In the genomic region with DNA sequence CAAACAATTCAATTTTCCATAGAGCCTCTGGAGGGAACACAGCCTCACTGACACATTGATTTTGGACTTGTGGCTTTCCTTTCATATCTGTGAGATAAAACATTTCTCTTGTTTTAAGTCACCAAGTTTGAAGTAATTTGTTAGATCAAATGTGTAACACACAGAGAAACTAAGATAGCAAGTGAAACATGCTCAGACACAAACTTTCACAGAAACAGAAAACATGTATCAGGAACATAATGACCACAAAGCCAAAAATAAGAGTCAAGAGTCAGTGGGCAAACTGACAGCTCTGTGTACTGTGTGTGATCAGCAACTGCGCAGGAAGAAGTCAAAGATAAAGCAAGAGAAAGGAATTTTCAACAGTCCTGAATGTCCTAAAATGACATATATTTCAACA, we compare ENCODE assay signal across 13 cellular contexts.
DNase-seq lines count a peak whose midpoint lies in the region; ATAC-seq and TF ChIP-seq lines count a peak whose summit lies in the region.
"Had no signal": no experiment of that assay in that cellular context is flagged by ENCODE, and none has a peak within 500 bp of the region (broad histone marks: within the 10 kb centered on the region; RNA-seq: fewer than 3 reads in every experiment).

No MANE protein-coding gene starts in this region.

- H3K36me3 ChIP-seq in BLaER1 treated with 17β-estradiol and CSF1 and Interleukin-3, amounts not matched to agents 10 nM and 100 nM: peaks cover 0 to 6% (median 0%) of the 10 kb centered on the region in 11 experiments; a peak in 2 of 22 replicates
- H3K36me3 ChIP-seq in A673 (ENCODE audit: insufficient read depth, low read length, poor library complexity, severe bottlenecking): no peaks in the 10 kb centered on the region
- H3K36me3 ChIP-seq in effector memory CD4-positive, alpha-beta T cell (ENCODE audit: control insufficient read depth, insufficient read depth, low read length): no peaks in the 10 kb centered on the region
- H3K36me3 ChIP-seq: vagina had no signal

- no peaks in the 10 kb centered on the region for H3K27me3 Mint-ChIP-seq in activated CD8-positive, alpha-beta memory T cell treated with anti-CD3 and anti-CD28 coated beads, Interleukin-2, amount 10 ng/mL, durations not matched to agents 7 days and 5 days
- no peaks in the 10 kb centered on the region for H3K27me3 Mint-ChIP-seq in activated T-cell treated with anti-CD3 and anti-CD28 coated beads, Interleukin-2, amount 50 U/mL, for 24 hours
- H3K27me3 Mint-ChIP-seq: naive B cell had no signal

- peak overlapping the region; percentile 38 to 88 (median 64); a peak in 21 of 22 replicates for H3K4me2 ChIP-seq in BLaER1 treated with 17β-estradiol and CSF1 and Interleukin-3, amounts not matched to agents 10 nM and 100 nM

- H3K9me3 Mint-ChIP-seq in activated CD8-positive, alpha-beta memory T cell treated with anti-CD3 and anti-CD28 coated beads, Interleukin-2, amount 10 ng/mL, durations not matched to agents 7 days and 5 days (ENCODE audit: low read depth): peaks cover 6% of the 10 kb centered on the region
- peaks cover 15% of the 10 kb centered on the region for H3K9me3 Mint-ChIP-seq in activated T-cell treated with anti-CD3 and anti-CD28 coated beads, Interleukin-2, amount 50 U/mL, for 24 hours

- BruUV-seq in A673 (replicated peaks; lab: Mats Ljungman, UMichigan): no TSS peak

- H3K4me1 Mint-ChIP-seq in activated CD8-positive, alpha-beta memory T cell treated with anti-CD3 and anti-CD28 coated beads, Interleukin-2, amount 10 ng/mL, durations not matched to agents 7 days and 5 days: no peaks in the 10 kb centered on the region
- H3K4me1 Mint-ChIP-seq in activated T-cell treated with anti-CD3 and anti-CD28 coated beads, Interleukin-2, amount 50 U/mL, for 24 hours (ENCODE audit: low read depth): no peaks in the 10 kb centered on the region
- H3K4me1 Mint-ChIP-seq: naive B cell had no signal

- peak overlapping the region in 8 of 11 experiments; percentile 3 to 68 (median 37); a peak in 12 of 22 replicates for H3K9ac ChIP-seq in BLaER1 treated with 17β-estradiol and CSF1 and Interleukin-3, amounts not matched to agents 10 nM and 100 nM

- peak overlapping the region in 2 of 10 experiments; percentile 3 to 41; a peak in 4 of 20 replicates for H3K4me3 ChIP-seq in BLaER1 treated with 17β-estradiol and CSF1 and Interleukin-3, amounts not matched to agents 10 nM and 100 nM
- H3K4me3 ChIP-seq in A673 (ENCODE audit: low read depth, low read length, poor library complexity, severe bottlenecking): no peak overlapping the region
- no peak overlapping the region for H3K4me3 ChIP-seq in effector memory CD4-positive, alpha-beta T cell (ENCODE audit: insufficient read depth, low read depth, low read length, poor library complexity, severe bottlenecking)
- H3K4me3 ChIP-seq: vagina had no signal

- H3K27me3 ChIP-seq in BLaER1 treated with 17β-estradiol and CSF1 and Interleukin-3, amounts not matched to agents 10 nM and 100 nM: no peaks in the 10 kb centered on the region
- H3K27me3 ChIP-seq in A673 (replicated peaks; ENCODE audit: insufficient read depth, low read depth, low read length, poor library complexity): no peaks in the 10 kb centered on the region
- no peaks in the 10 kb centered on the region for H3K27me3 ChIP-seq in effector memory CD4-positive, alpha-beta T cell (replicated peaks; ENCODE audit: control insufficient read depth, insufficient read depth, low read length, poor library complexity, severe bottlenecking)
- H3K27me3 ChIP-seq: vagina had no signal

- no peaks in the 10 kb centered on the region for H3K36me3 Mint-ChIP-seq in activated CD8-positive, alpha-beta memory T cell treated with anti-CD3 and anti-CD28 coated beads, Interleukin-2, amount 10 ng/mL, durations not matched to agents 7 days and 5 days
- no peaks in the 10 kb centered on the region for H3K36me3 Mint-ChIP-seq in activated T-cell treated with anti-CD3 and anti-CD28 coated beads, Interleukin-2, amount 50 U/mL, for 24 hours (ENCODE audit: low read depth)
- H3K36me3 Mint-ChIP-seq: naive B cell had no signal

- no peak for TF ChIP-seq CTCF in A673 (conservative IDR thresholded peaks at IDR 0.05; ENCODE audit: low read depth, low read length)

- CTCF ChIA-PET in activated CD8-positive, alpha-beta memory T cell treated with anti-CD3 and anti-CD28 coated beads, Interleukin-2, amount 10 ng/mL, durations not matched to agents 7 days and 5 days (lab: Charles Lee): no interaction called here
- CTCF ChIA-PET in A673 (lab: Charles Lee): no interaction called here

- H3K27ac ChIP-seq in BLaER1 treated with 17β-estradiol and CSF1 and Interleukin-3, amounts not matched to agents 10 nM and 100 nM: peak overlapping the region in 8 of 11 experiments; percentile 32 to 66 (median 60); a peak in 15 of 22 replicates
- no peak overlapping the region for H3K27ac ChIP-seq in A673 (ENCODE audit: low read depth, low read length, poor library complexity, severe bottlenecking)
- H3K27ac ChIP-seq in effector memory CD4-positive, alpha-beta T cell (ENCODE audit: insufficient read depth, low read length, poor library complexity, severe bottlenecking): no peak overlapping the region
- H3K27ac ChIP-seq: vagina had no signal

- H3K4me1 ChIP-seq in BLaER1 treated with 17β-estradiol and CSF1 and Interleukin-3, amounts not matched to agents 10 nM and 100 nM: peaks cover 9 to 44% (median 19%) of the 10 kb centered on the region in 10 experiments
- no peaks in the 10 kb centered on the region for H3K4me1 ChIP-seq in A673 (ENCODE audit: insufficient read depth, low read length, poor library complexity, severe bottlenecking)
- H3K4me1 ChIP-seq in effector memory CD4-positive, alpha-beta T cell (ENCODE audit: control insufficient read depth, insufficient read depth, low read length, poor library complexity, severe bottlenecking): no peaks in the 10 kb centered on the region
- H3K4me1 ChIP-seq: vagina had no signal

- intact Hi-C loops in A673 (cut with micrococcal nuclease; ENCODE audit: unreplicated experiment): no loop called here

- H4K20me1 ChIP-seq in BLaER1 treated with 17β-estradiol and CSF1 and Interleukin-3, amounts not matched to agents 10 nM and 100 nM: no peaks in the 10 kb centered on the region

- H3K4me3 Mint-ChIP-seq in activated CD8-positive, alpha-beta memory T cell treated with anti-CD3 and anti-CD28 coated beads, Interleukin-2, amount 10 ng/mL, durations not matched to agents 7 days and 5 days: no peak overlapping the region
- H3K4me3 Mint-ChIP-seq in activated T-cell treated with anti-CD3 and anti-CD28 coated beads, Interleukin-2, amount 50 U/mL, for 24 hours: no peak overlapping the region
- H3K4me3 Mint-ChIP-seq: naive B cell had no signal

- peak; percentile 99 for ATAC-seq in GM19035 (IDR thresholded peaks at IDR 0.05; ENCODE audit: unreplicated experiment)
- peak; percentile 89 for ATAC-seq in GM21825 (IDR thresholded peaks at IDR 0.05; ENCODE audit: unreplicated experiment)
- ATAC-seq in HG03175 (IDR thresholded peaks at IDR 0.05; ENCODE audit: unreplicated experiment): peak; percentile 98
- ATAC-seq in activated CD8-positive, alpha-beta memory T cell treated with anti-CD3 and anti-CD28 coated beads, Interleukin-2, amount 10 ng/mL, durations not matched to agents 7 days and 5 days: no peak
- ATAC-seq: Right ventricle myocardium inferior had no signal

- no peak for DNase-seq in activated CD8-positive, alpha-beta memory T cell treated with anti-CD3 and anti-CD28 coated beads, Interleukin-2, amount 10 ng/mL, durations not matched to agents 7 days and 5 days
- no peak for DNase-seq in A673 (ENCODE audit: low spot score)
- DNase-seq in activated T-cell treated with anti-CD3 and anti-CD28 coated beads, Interleukin-2, amount 50 U/mL, for 24 hours: no peak
- no peak for DNase-seq in effector memory CD4-positive, alpha-beta T cell
- DNase-seq: DMS153, H7, naive B cell had no signal

- peaks cover 8 to 50% (median 34%) of the 10 kb centered on the region in 11 experiments; a peak in 21 of 22 replicates for H3K9me3 ChIP-seq in BLaER1 treated with 17β-estradiol and CSF1 and Interleukin-3, amounts not matched to agents 10 nM and 100 nM (replicated peaks in 1 of 11)
- H3K9me3 ChIP-seq in A673 (ENCODE audit: low read depth, low read length, poor library complexity, severe bottlenecking): peaks cover 3% of the 10 kb centered on the region
- no peaks in the 10 kb centered on the region for H3K9me3 ChIP-seq in effector memory CD4-positive, alpha-beta T cell (ENCODE audit: control insufficient read depth, low read length)
- H3K9me3 ChIP-seq: vagina had no signal

- H3K27ac Mint-ChIP-seq in activated CD8-positive, alpha-beta memory T cell treated with anti-CD3 and anti-CD28 coated beads, Interleukin-2, amount 10 ng/mL, durations not matched to agents 7 days and 5 days: no peak overlapping the region
- no peak overlapping the region for H3K27ac Mint-ChIP-seq in activated T-cell treated with anti-CD3 and anti-CD28 coated beads, Interleukin-2, amount 50 U/mL, for 24 hours
- H3K27ac Mint-ChIP-seq: naive B cell had no signal

- POLR2A ChIA-PET in A673 (lab: Charles Lee; ENCODE audit: low non-redundant PET): no interaction called here

Comparison
In these comparisons a context has a peak if more than half of its experiments do, and no peak if none do; other contexts are left out.
1. H3K27ac ChIP-seq: peak in BLaER1 treated with 17β-estradiol and CSF1 and Interleukin-3, amounts not matched to agents 10 nM and 100 nM (8 of 11); none in A673 (single experiment) and effector memory CD4-positive, alpha-beta T cell (single experiment).